In the genomic region with DNA sequence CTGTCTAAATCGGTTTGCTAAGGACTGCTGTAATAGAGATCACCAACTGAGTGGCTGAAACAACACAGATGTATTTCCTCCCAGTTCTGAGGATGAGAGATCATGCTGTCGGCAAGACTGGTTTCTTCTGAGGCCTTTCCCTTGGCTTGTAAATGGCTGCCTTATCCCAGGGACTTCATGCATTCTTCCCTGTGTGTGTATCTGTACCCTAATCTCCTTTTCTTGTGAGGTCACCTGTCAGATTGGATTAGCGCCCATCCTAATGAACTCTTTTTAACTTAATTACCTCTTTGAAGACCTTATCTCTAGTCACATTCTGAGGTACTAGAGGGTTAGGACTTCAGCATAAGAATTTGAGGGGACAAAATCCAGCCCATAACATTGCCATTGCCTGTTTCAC, we compare ENCODE assay signal across 14 cellular contexts. TPM values are rescaled to one million over a fixed set of nuclear protein-coding genes. Genes with fewer than 3 reads are reported as not detected.
DNase-seq lines count a peak whose midpoint lies in the region; ATAC-seq, FAIRE-seq and TF ChIP-seq lines count a peak whose summit lies in the region.
"Had no signal": no experiment of that assay in that cellular context is flagged by ENCODE, and none has a peak within 500 bp of the region (broad histone marks: within the 10 kb centered on the region; RNA-seq: fewer than 3 reads in every experiment).

No MANE protein-coding gene starts in this region.

- H4K8ac ChIP-seq in H1 (ENCODE audit: extremely low read depth, insufficient read depth, low read length), result no peak overlapping the region

- H2BK20ac ChIP-seq in H1 (ENCODE audit: low read length), result no peak overlapping the region

- no peaks in the 10 kb centered on the region for H3K23me2 ChIP-seq in H1 (ENCODE audit: low read depth, low read length)

- H3K4me3 Mint-ChIP-seq in nephron progenitor cell, result no peak overlapping the region
- H3K4me3 Mint-ChIP-seq: CD4-positive, CD25-positive, alpha-beta regulatory T cell had no signal

- CTCF ChIA-PET in H1 (lab: Charles Lee; ENCODE audit: partially characterized antibody), result no interaction called here

- no peak overlapping the region for H3K4ac ChIP-seq in H1 (replicated peaks; ENCODE audit: insufficient read length, low read depth, low read length)

- H3K4me1 ChIP-seq in cardiac muscle cell (ENCODE audit: low read depth) (peaks cover 8% of the 10 kb centered on the region), H1 (replicated peaks in 1 of 4; ENCODE audit: control insufficient read depth in 3 of 4, insufficient read depth in 4 of 4, low read length in 3 of 4) (no peaks in the 10 kb centered on the region)

- H3K14ac ChIP-seq in H1 (ENCODE audit: insufficient read length), result no peak overlapping the region

- no peaks in the 10 kb centered on the region for H3K79me1 ChIP-seq in H1 (ENCODE audit: low read depth, low read length)

- no peak for TF ChIP-seq EP300 in H1 (IDR thresholded peaks at IDR 0.05; ENCODE audit: borderline replicate concordance in 1 of 2, low read depth in 2 of 2, low read length in 2 of 2)

- H3K36me3 ChIP-seq in cardiac muscle cell (no peaks in the 10 kb centered on the region), H1 (ENCODE audit: control insufficient read depth in 2 of 4, insufficient read depth in 4 of 4, low read length in 3 of 4) (no peaks in the 10 kb centered on the region)
- H3K36me3 ChIP-seq: BLaER1 treated with 17β-estradiol and CSF1 and Interleukin-3, amounts not matched to agents 10 nM and 100 nM had no signal

- no peaks in the 10 kb centered on the region for H3K9me3 Mint-ChIP-seq in nephron progenitor cell
- H3K9me3 Mint-ChIP-seq: CD4-positive, CD25-positive, alpha-beta regulatory T cell had no signal

- H2BK120ac ChIP-seq in H1 (replicated peaks; ENCODE audit: low read depth, low read length), result no peak overlapping the region

- H3K27ac ChIP-seq in cardiac muscle cell (peak overlapping the region; percentile 52), H1 (ENCODE audit: low read depth, low read length) (no peak overlapping the region), substantia nigra (ENCODE audit: low read depth, low read length, poor library complexity, severe bottlenecking) (peak overlapping the region; percentile 69)
- H3K27ac ChIP-seq: BLaER1 treated with 17β-estradiol and CSF1 and Interleukin-3, amounts not matched to agents 10 nM and 100 nM had no signal

- H3K9me3 ChIP-seq in cardiac muscle cell (ENCODE audit: low read depth) (no peaks in the 10 kb centered on the region), H1 (ENCODE audit: insufficient read depth in 2 of 2, low read depth in 1 of 2, low read length in 1 of 2) (no peaks in the 10 kb centered on the region)

- H3K27me3 ChIP-seq in cardiac muscle cell, result no peaks in the 10 kb centered on the region
- H3K27me3 ChIP-seq in H1 (replicated peaks in 1 of 4; ENCODE audit: control insufficient read depth in 3 of 4, extremely low read depth in 1 of 4, insufficient read depth in 3 of 4, low read length in 3 of 4), result no peaks in the 10 kb centered on the region
- H3K27me3 ChIP-seq: BLaER1 treated with 17β-estradiol and CSF1 and Interleukin-3, amounts not matched to agents 10 nM and 100 nM had no signal

- H3K27me3 Mint-ChIP-seq in nephron progenitor cell (ENCODE audit: low read depth, poor library complexity), result peaks cover 23% of the 10 kb centered on the region
- H3K27me3 Mint-ChIP-seq: CD4-positive, CD25-positive, alpha-beta regulatory T cell had no signal

- no peak for ATAC-seq in HG03432 (IDR thresholded peaks at IDR 0.05; ENCODE audit: unreplicated experiment)

- POLR2A ChIA-PET in H1 (lab: Charles Lee; ENCODE audit: partially characterized antibody), result no interaction called here

- H4K91ac ChIP-seq in H1 (replicated peaks; ENCODE audit: insufficient read length, low read length), result no peak overlapping the region

- no peak for TF ChIP-seq RAD21 in H1 (IDR thresholded peaks at IDR 0.05 in 1 of 2, conservative IDR thresholded peaks at IDR 0.05 in 1 of 2; ENCODE audit: low read depth in 2 of 2, low read length in 2 of 2)

- DNase-seq in cardiac muscle cell (ENCODE audit: low read depth in 1 of 2, low spot score in 1 of 2) (no peak), cardiac septum (ENCODE audit: low spot score) (no peak), H1 (ENCODE audit: low read depth in 1 of 2, low spot score in 2 of 2) (no peak), nephron progenitor cell (no peak), substantia nigra (lab: John Stamatoyannopoulos, UW) (no peak)
- DNase-seq in activated CD8-positive, alpha-beta memory T cell treated with anti-CD3 and anti-CD28 coated beads, Interleukin-2, amount 50 U/mL, for 48 hours, result no peak
- no peak for DNase-seq in central memory CD4-positive, alpha-beta T cell
- DNase-seq: 8988T; Calu3; CD4-positive, CD25-positive, alpha-beta regulatory T cell; DMS 273 treated with DMSO at 0.1 percent for 48 hours; H7 had no signal

- intact Hi-C loops in cardiac septum (cut with DNase I), result no loop called here

- H2AK5ac ChIP-seq in H1 (ENCODE audit: low read depth, low read length), result no peak overlapping the region

- H2BK12ac ChIP-seq in H1 (ENCODE audit: low read depth, low read length), result no peak overlapping the region

- no peak overlapping the region for H3K23ac ChIP-seq in H1 (ENCODE audit: insufficient read length)

- peaks cover 6% of the 10 kb centered on the region for H3K4me1 Mint-ChIP-seq in nephron progenitor cell
- H3K4me1 Mint-ChIP-seq: CD4-positive, CD25-positive, alpha-beta regulatory T cell had no signal

- H4K20me1 ChIP-seq in H1 (replicated peaks in 1 of 2; ENCODE audit: control insufficient read depth in 1 of 2, insufficient read depth in 2 of 2, low read length in 2 of 2), result no peaks in the 10 kb centered on the region
- H4K20me1 ChIP-seq: BLaER1 treated with 17β-estradiol and CSF1 and Interleukin-3, amounts not matched to agents 10 nM and 100 nM had no signal

- no peaks in the 10 kb centered on the region for H3K79me2 ChIP-seq in H1 (ENCODE audit: control insufficient read depth in 1 of 2, insufficient read depth in 2 of 2, low read length in 2 of 2)

- peak overlapping the region; percentile 11; the same call in 1 of the 2 replicates for H2AFZ ChIP-seq in H1 (ENCODE audit: low read length)

- H4K5ac ChIP-seq in H1 (ENCODE audit: insufficient read length, low read depth, low read length), result no peak overlapping the region

- FAIRE-seq in H1 (lab: Jason Lieb, UNC), result no peak

- no peak overlapping the region for H3K4me3 ChIP-seq in cardiac muscle cell
- no peak overlapping the region for H3K4me3 ChIP-seq in H1 (ENCODE audit: extremely low read depth in 1 of 4, insufficient read depth in 2 of 4, low read depth in 3 of 4, low read length in 4 of 4)
- H3K4me3 ChIP-seq: BLaER1 treated with 17β-estradiol and CSF1 and Interleukin-3, amounts not matched to agents 10 nM and 100 nM had no signal

- H2BK5ac ChIP-seq in H1 (ENCODE audit: low read depth, low read length), result no peak overlapping the region

- H3K27ac Mint-ChIP-seq in nephron progenitor cell, result peak overlapping the region; percentile 37
- H3K27ac Mint-ChIP-seq: CD4-positive, CD25-positive, alpha-beta regulatory T cell had no signal

- no peak overlapping the region for H2BK15ac ChIP-seq in H1 (ENCODE audit: low read length)

- 78% methylated on average over 3 of the region's 3 CpGs; no CpG with 5 or more reads in 1 of the 2 experiments for WGBS in H1 (ENCODE audit: extremely low coverage in 1 of 2, insufficient coverage in 1 of 2, insufficient read length in 1 of 2, insufficient replicate concordance in 2 of 2, low coverage in 1 of 2, low lambda C conversion rate in 2 of 2, missing lambda C conversion rate in 1 of 2), 2 experiments

- H3K36me3 Mint-ChIP-seq in nephron progenitor cell (ENCODE audit: low read depth), result no peaks in the 10 kb centered on the region
- H3K36me3 Mint-ChIP-seq: CD4-positive, CD25-positive, alpha-beta regulatory T cell had no signal

- no peak overlapping the region for H3K4me2 ChIP-seq in H1 (ENCODE audit: insufficient read depth in 1 of 2, low read depth in 2 of 2, low read length in 2 of 2)
- H3K4me2 ChIP-seq: BLaER1 treated with 17β-estradiol and CSF1 and Interleukin-3, amounts not matched to agents 10 nM and 100 nM had no signal

- TF ChIP-seq CTCF in cardiac muscle cell (IDR thresholded peaks at IDR 0.05; ENCODE audit: low read depth, low read length), result no peak
- TF ChIP-seq CTCF in H1 (IDR thresholded peaks at IDR 0.05; ENCODE audit: control extremely low read depth in 1 of 3, insufficient read depth in 1 of 3, low read depth in 1 of 3, low read length in 3 of 3), result no peak
- TF ChIP-seq CTCF in nephron progenitor cell (IDR thresholded peaks at IDR 0.05), result no peak

- no peak overlapping the region for H3K18ac ChIP-seq in H1 (ENCODE audit: extremely low read depth, low read length)

- TF ChIP-seq POLR2A in H1 (IDR thresholded peaks at IDR 0.05; ENCODE audit: control extremely low read depth in 1 of 2, low read depth in 2 of 2, low read length in 2 of 2), result no peak

- no peak overlapping the region for H3K56ac ChIP-seq in H1 (replicated peaks; ENCODE audit: insufficient read length, low read depth, low read length)

- no peak overlapping the region for H3K9ac ChIP-seq in H1 (replicated peaks in 1 of 4; ENCODE audit: extremely low read depth in 1 of 4, low read depth in 3 of 4, low read length in 3 of 4)
- H3K9ac ChIP-seq: BLaER1 treated with 17β-estradiol and CSF1 and Interleukin-3, amounts not matched to agents 10 nM and 100 nM had no signal

TF ChIP-seq in H1, 55 proteins besides CTCF, POLR2A, EP300 and RAD21 (continues in another document):
- no peak for TF ChIP-seq KDM4A (IDR thresholded peaks at IDR 0.05; ENCODE audit: low read depth, low read length, severe bottlenecking)
- TF ChIP-seq GTF2F1 (IDR thresholded peaks at IDR 0.05; ENCODE audit: borderline replicate concordance, low read depth, low read length), result no peak
- no peak for TF ChIP-seq TBP (IDR thresholded peaks at IDR 0.05; ENCODE audit: low read depth, low read length)
- no peak for TF ChIP-seq SP2 (IDR thresholded peaks at IDR 0.05; ENCODE audit: low read length)
- TF ChIP-seq CBX8 (IDR thresholded peaks at IDR 0.05; ENCODE audit: borderline replicate concordance, low read depth, low read length), result no peak
- no peak for TF ChIP-seq CHD2 (IDR thresholded peaks at IDR 0.05; ENCODE audit: low read length)
- TF ChIP-seq NRF1 (IDR thresholded peaks at IDR 0.05; ENCODE audit: low read depth, low read length), result no peak
- TF ChIP-seq RXRA (IDR thresholded peaks at IDR 0.05; ENCODE audit: insufficient read depth, low read depth, low read length), result no peak

RNA-seq across cellular contexts. Expression of gene TMEM150C, which starts 59.4 kb away (rescaled TPM):
- total RNA-seq in cardiac muscle cell (5.1 and 5.6 TPM in 2 replicates), cardiac septum (7.4 TPM)
- polyA plus RNA-seq in cardiac muscle cell (5.3 and 6.5 TPM in 2 replicates), H1 (2011; rRNA removed) (1.2 and 1.5 TPM in 2 replicates)
- total RNA-seq in H1 (2021; fragmentation: NEBNext Ultra II Directional; extraction: Animal tissue kit (Norgen Biotek cat#: 25700)), result 1.7 and 1.9 TPM in 2 replicates
- polyA plus RNA-seq in H1 (2011; cell fraction: cytosol; rRNA removed), result 1.8 TPM
- polyA plus RNA-seq in H1 (2011; cell fraction: nucleus; rRNA removed), result 0.64 TPM
- 2.0 to 2.7 TPM (median 2.5 TPM) in 4 replicates for polyA plus RNA-seq in H1 (2012, experiment 1 of 2)
- 0.43 TPM for polyA plus RNA-seq in H1 (2012, experiment 2 of 2)
- 2.6 TPM for polyA plus RNA-seq in H1 (2013, experiment 1 of 2)
- 2.7 TPM for polyA plus RNA-seq in H1 (2013, experiment 2 of 2)
- polyA minus RNA-seq in H1 (2011; rRNA and poly(A)+ RNA removed), result 1.9 and 3.8 TPM in 2 replicates
- polyA minus RNA-seq in H1 (2011; cell fraction: cytosol; rRNA and poly(A)+ RNA removed), result 2.2 TPM
- polyA minus RNA-seq in H1 (2011; cell fraction: nucleus; rRNA and poly(A)+ RNA removed), result 0.50 TPM
- total RNA-seq: CD4-positive, CD25-positive, alpha-beta regulatory T cell had no signal
